8 cellular contexts compared by ENCODE assay signal in genomic region chr17:39150795-39151679, GRCh38. TPM values are rescaled to one million over a fixed set of nuclear protein-coding genes. Genes with fewer than 3 reads are reported as not detected.
DNase-seq lines count a peak whose midpoint lies in the region; ATAC-seq, FAIRE-seq and TF ChIP-seq lines count a peak whose summit lies in the region.

Gene PLXDC1, minus strand, starts transcription at chr17:39151637. Its CDS starts 200 bp downstream, at chr17:39151437.

- no peak within 1 kb of the TSS for H3K9ac ChIP-seq in endothelial cell of umbilical vein (replicated peaks; ENCODE audit: extremely low read depth, insufficient read depth, low read length)

- H3K27ac Mint-ChIP-seq in CD14-positive monocyte: peak within 1 kb of the TSS in 1 of 7 donors; percentile 45

- TF ChIP-seq CTCF in CD14-positive monocyte (IDR thresholded peaks at IDR 0.05): no peak
- no peak for TF ChIP-seq CTCF in RWPE2 (IDR thresholded peaks at IDR 0.05; ENCODE audit: poor library complexity, severe bottlenecking)
- no peak for TF ChIP-seq CTCF in endothelial cell of umbilical vein (IDR thresholded peaks at IDR 0.05; ENCODE audit: extremely low read depth in 1 of 2, insufficient read depth in 1 of 2, low read depth in 1 of 2, low read length in 2 of 2)

- POLR2A ChIA-PET in endothelial cell of umbilical vein (lab: Charles Lee): interaction anchor here (0.6 to 0.8 kb wide), 2 partner anchors 17 to 168 kb away, joined by 3 read pairs; no protein-coding TSS in a partner anchor

- H3K27ac ChIP-seq in RWPE2 (ENCODE audit: poor library complexity, severe bottlenecking) (no peak within 1 kb of the TSS), endothelial cell of umbilical vein (ENCODE audit: insufficient read depth, low read depth, low read length) (no peak within 1 kb of the TSS)

- H3K4me3 ChIP-seq in RWPE2 (ENCODE audit: severe bottlenecking) (peak within 1 kb of the TSS; percentile 71), endothelial cell of umbilical vein (replicated peaks in 1 of 3; ENCODE audit: insufficient read depth in 1 of 3, low read depth in 1 of 3, low read length in 3 of 3) (peak within 1 kb of the TSS in 2 of 3 experiments; percentile 5 to 16), neuron (ENCODE audit: low read length) (peak within 1 kb of the TSS; percentile 69)

- H3K9me3 Mint-ChIP-seq in CD14-positive monocyte: peaks cover 0 to 17% (median 9%) of the 10 kb centered on the region in 7 donors

- H3K9me1 ChIP-seq in endothelial cell of umbilical vein (replicated peaks; ENCODE audit: control insufficient read depth, extremely low read depth, insufficient read depth, low read length): no peaks in the 10 kb centered on the region

- H3K27me3 ChIP-seq in RWPE2 (ENCODE audit: insufficient read depth, poor library complexity, severe bottlenecking) (peaks cover 10% of the 10 kb centered on the region), endothelial cell of umbilical vein (ENCODE audit: control insufficient read depth in 2 of 2, insufficient read depth in 2 of 2, low read length in 2 of 2) (peaks cover 18 to 27% of the 10 kb centered on the region in 2 experiments), neuron (ENCODE audit: insufficient read depth, low read length) (peaks cover 39% of the 10 kb centered on the region)

- H3K79me2 ChIP-seq in endothelial cell of umbilical vein (ENCODE audit: control insufficient read depth, insufficient read depth, low read length): no peaks in the 10 kb centered on the region

- H3K36me3 Mint-ChIP-seq in CD14-positive monocyte: peaks cover 3 to 8% of the 10 kb centered on the region in 2 donors

- H3K27me3 Mint-ChIP-seq in CD14-positive monocyte (ENCODE audit: low read depth in 3 of 3): peaks cover 44 to 53% (median 52%) of the 10 kb centered on the region in 3 donors

- H3K4me2 ChIP-seq in endothelial cell of umbilical vein (ENCODE audit: insufficient read depth, low read length): peak within 1 kb of the TSS; percentile 90

- DNase-seq in CD14-positive monocyte (ENCODE audit: low spot score) (no peak), RWPE2 (ENCODE audit: low spot score) (no peak), endothelial cell of umbilical vein (ENCODE audit: low read depth, low spot score) (no peak), CD1c-positive myeloid dendritic cell (ENCODE audit: extremely low spot score) (no peak)

- H4K20me1 ChIP-seq in endothelial cell of umbilical vein (replicated peaks; ENCODE audit: control insufficient read depth, extremely low read depth, insufficient read depth, low read length): no peaks in the 10 kb centered on the region

- dilution Hi-C loops in endothelial cell of umbilical vein (cut with MboI; ENCODE audit: extremely low pct_ligation_motif_present, low sequenced_read_pairs): no loop called here

- H3K4me1 ChIP-seq in RWPE2 (ENCODE audit: insufficient read depth, poor library complexity, severe bottlenecking): no peaks in the 10 kb centered on the region
- H3K4me1 ChIP-seq in endothelial cell of umbilical vein (ENCODE audit: control insufficient read depth, extremely low read depth, insufficient read depth, low read length): peaks cover 8% of the 10 kb centered on the region
- H3K4me1 ChIP-seq in neuron (ENCODE audit: insufficient read depth, low read length): peaks cover 16% of the 10 kb centered on the region

- intact Hi-C loops in CD14-positive monocyte (cut with micrococcal nuclease): loop anchor here (5.0 to 10.0 kb wide), 3 partner anchors 169 to 276 kb away; partner anchors contain the start of genes FBXO47 (in 1 of the 2) and LASP1 (in 1 of the 2)
- intact Hi-C loops in endothelial cell of umbilical vein (cut with micrococcal nuclease): loop anchor here (5.0 kb wide), 2 partner anchors 184 to 399 kb away; partner anchors contain the start of genes FBXO47 and PSMB3

- ATAC-seq in RWPE2 (ENCODE audit: low read depth) (no peak), HG03135 (IDR thresholded peaks at IDR 0.05; ENCODE audit: unreplicated experiment) (no peak), HG02981 (IDR thresholded peaks at IDR 0.05; ENCODE audit: unreplicated experiment) (no peak), HG02571 (IDR thresholded peaks at IDR 0.05; ENCODE audit: unreplicated experiment) (no peak)

- no peaks in the 10 kb centered on the region for H3K36me3 ChIP-seq in RWPE2 (ENCODE audit: low read depth)
- no peaks in the 10 kb centered on the region for H3K36me3 ChIP-seq in endothelial cell of umbilical vein (ENCODE audit: control insufficient read depth in 2 of 2, extremely low read depth in 1 of 2, insufficient read depth in 2 of 2, low read length in 2 of 2)
- no peaks in the 10 kb centered on the region for H3K36me3 ChIP-seq in neuron (ENCODE audit: insufficient read depth, low read length)

- no peak for TF ChIP-seq POLR2A in endothelial cell of umbilical vein (IDR thresholded peaks at IDR 0.05; ENCODE audit: low read depth, low read length)

- no peak for FAIRE-seq in endothelial cell of umbilical vein (lab: Jason Lieb, UNC)

- BruUV-seq in endothelial cell of umbilical vein (replicated peaks; lab: Mats Ljungman, UMichigan): no TSS peak

- H3K4me1 Mint-ChIP-seq in CD14-positive monocyte: peaks cover 38% of the 10 kb centered on the region

- CTCF ChIA-PET in endothelial cell of umbilical vein (lab: Charles Lee): interaction anchor here (0.6 to 14.1 kb wide), 6 partner anchors 15 to 361 kb away, joined by 3 to 550 read pairs (median 26); partner anchors contain the start of genes ARL5C and FBXO47

- no peaks in the 10 kb centered on the region for H3K9me3 ChIP-seq in RWPE2 (ENCODE audit: severe bottlenecking)
- no peaks in the 10 kb centered on the region for H3K9me3 ChIP-seq in endothelial cell of umbilical vein (replicated peaks; ENCODE audit: control insufficient read depth, insufficient read depth, low read length)
- no peaks in the 10 kb centered on the region for H3K9me3 ChIP-seq in neuron (ENCODE audit: low read length)

- H2AFZ ChIP-seq in endothelial cell of umbilical vein (ENCODE audit: low read depth, low read length): no peak within 1 kb of the TSS
- no peak within 1 kb of the TSS for H2AFZ ChIP-seq in neuron (ENCODE audit: low read depth, low read length)

- H3K4me3 Mint-ChIP-seq in CD14-positive monocyte: peak within 1 kb of the TSS; percentile 99 to 100

TF ChIP-seq in endothelial cell of umbilical vein, 7 proteins besides CTCF, POLR2A, EP300 and RAD21:
- TF ChIP-seq EZH2 (IDR thresholded peaks at IDR 0.05; ENCODE audit: borderline replicate concordance, low read depth, low read length, severe bottlenecking) (peak; percentile 81), GATA2 (IDR thresholded peaks at IDR 0.05; ENCODE audit: insufficient read depth, insufficient read length, low read depth, low read length) (no peak), MAX (IDR thresholded peaks at IDR 0.05; ENCODE audit: insufficient read depth, insufficient read length) (no peak), POLR2AphosphoS5 (IDR thresholded peaks at IDR 0.05; ENCODE audit: insufficient read depth, low read depth, low read length) (no peak)
TF ChIP-seq in endothelial cell of umbilical vein: peak in this region for 1.

RNA-seq across cellular contexts. Expression of gene PLXDC1, which starts in this region (rescaled TPM):
- polyA plus RNA-seq in CD14-positive monocyte (not detected), endothelial cell of umbilical vein (0.03 TPM in 1 of 2 replicates, not detected in the other)
- not detected in 2 replicates for total RNA-seq in endothelial cell of umbilical vein
- not detected in 2 replicates for polyA plus RNA-seq in endothelial cell of umbilical vein (2011; cell fraction: cytosol; rRNA removed)
- polyA plus RNA-seq in endothelial cell of umbilical vein (2011; cell fraction: nucleus; rRNA removed): 0.13 and 0.25 TPM in 2 replicates
- polyA plus RNA-seq in endothelial cell of umbilical vein (2012): not detected in 2 replicates
- polyA minus RNA-seq in endothelial cell of umbilical vein: 1.7 TPM in 1 of 2 replicates, not detected in the other
- not detected for polyA minus RNA-seq in endothelial cell of umbilical vein (2011; cell fraction: cytosol; rRNA and poly(A)+ RNA removed)
- polyA minus RNA-seq in endothelial cell of umbilical vein (2011; cell fraction: nucleus; rRNA and poly(A)+ RNA removed): not detected in 2 replicates

Comparison
In these comparisons a context has a peak if more than half of its experiments do, and no peak if none do; other contexts are left out.
1. H3K4me3 ChIP-seq: peak in every context shown above with its lines; median percentile 71 in RWPE2; 69 in neuron; 10 in endothelial cell of umbilical vein.